In genomic region chr6:43142101-43142500, GRCh38 we compare ENCODE assay signal across 25 cellular contexts. TPM values are rescaled to one million over a fixed set of nuclear protein-coding genes. Genes with fewer than 3 reads are reported as not detected.
DNase-seq lines count a peak whose midpoint lies in the region; ATAC-seq, FAIRE-seq and TF ChIP-seq lines count a peak whose summit lies in the region.
"Had no signal": no experiment of that assay in that cellular context is flagged by ENCODE, and none has a peak within 500 bp of the region (broad histone marks: within the 10 kb centered on the region; RNA-seq: fewer than 3 reads in every experiment).

No MANE protein-coding gene starts in this region.

- no peak overlapping the region for H3K4me3 Mint-ChIP-seq in neural progenitor cell
- H3K4me3 Mint-ChIP-seq: neural crest cell had no signal

- H3K27ac ChIP-seq in BLaER1 (peak overlapping the region; percentile 55), K562 (ENCODE audit: extremely low read depth, low read depth, low read length) (no peak overlapping the region), neural progenitor cell (no peak overlapping the region)
- H3K27ac ChIP-seq: brain microvascular endothelial cell, C4-2B, coronary artery, HL-60, left lung, SK-N-MC had no signal

- intact Hi-C loops in K562 (cut with micrococcal nuclease) = loop anchor here (2.0 kb wide), 2 partner anchors 71 to 177 kb away; no protein-coding TSS in a partner anchor

- ATAC-seq in K562 (no peak), GM21825 (IDR thresholded peaks at IDR 0.05; ENCODE audit: unreplicated experiment) (no peak)
- ATAC-seq: left lung had no signal

- FAIRE-seq in K562 (lab: Jason Lieb, UNC) = no peak
- FAIRE-seq in RCC 7860 (lab: Jason Lieb, UNC) = no peak
- FAIRE-seq: G401.6 had no signal

- H4K20me1 ChIP-seq in BLaER1 (no peaks in the 10 kb centered on the region), K562 (replicated peaks; ENCODE audit: control insufficient read depth, insufficient read depth, low read length) (no peaks in the 10 kb centered on the region), neural progenitor cell (ENCODE audit: low read depth) (peaks cover 3% of the 10 kb centered on the region)

- peaks cover 13% of the 10 kb centered on the region for H3K4me1 Mint-ChIP-seq in neural progenitor cell

- peaks cover 13% of the 10 kb centered on the region for H3K36me3 Mint-ChIP-seq in neural progenitor cell

- H3K9me3 Mint-ChIP-seq in neural progenitor cell = no peaks in the 10 kb centered on the region
- H3K9me3 Mint-ChIP-seq: activated T-helper 2 cell treated with anti-CD3 and anti-CD28 coated beads, Interferon-gamma antibody, Interleukin-2, Interleukin-4, amounts not matched to agents 10 μg/mL and 5 μg/mL and 100 μg/mL, durations not matched to agents 14 hours and 24 hours and 36 hours; neural crest cell had no signal

- peaks cover 27% of the 10 kb centered on the region for H3K4me1 ChIP-seq in BLaER1
- peaks cover 5 to 21% of the 10 kb centered on the region in 2 experiments; a peak in 4 of 5 replicates for H3K4me1 ChIP-seq in K562 (replicated peaks in 1 of 2; ENCODE audit: control insufficient read depth in 2 of 2, insufficient read depth in 2 of 2, low read length in 2 of 2)
- no peaks in the 10 kb centered on the region for H3K4me1 ChIP-seq in neural progenitor cell

- no peaks in the 10 kb centered on the region for H3K27me3 ChIP-seq in BLaER1
- no peaks in the 10 kb centered on the region; a peak in 1 of 5 replicates for H3K27me3 ChIP-seq in K562 (ENCODE audit: control insufficient read depth in 2 of 2, insufficient read depth in 2 of 2, low read length in 2 of 2)
- no peaks in the 10 kb centered on the region for H3K27me3 ChIP-seq in neural progenitor cell
- H3K27me3 ChIP-seq: brain microvascular endothelial cell, left lung, vagina had no signal

- POLR2A ChIA-PET in K562 (lab: Yijun Ruan, JAX) = interaction anchor here (0.9 to 2.4 kb wide), 3 partner anchors 88 to 225 kb away, joined by 3 to 22 read pairs (median 5); partner anchors contain the start of gene CUL7

- H3K9me3 ChIP-seq in BLaER1 (no peaks in the 10 kb centered on the region), K562 (replicated peaks; ENCODE audit: control insufficient read depth, insufficient read depth, low read depth, low read length) (no peaks in the 10 kb centered on the region), neural progenitor cell (ENCODE audit: low read depth) (no peaks in the 10 kb centered on the region)
- H3K9me3 ChIP-seq: left lung, prostate gland, vagina had no signal

- TF ChIP-seq CTCF in K562 (IDR thresholded peaks at IDR 0.05 in 2 of 3, conservative IDR thresholded peaks at IDR 0.05 in 1 of 3; ENCODE audit: insufficient read depth in 2 of 3, low read depth in 1 of 3, low read length in 3 of 3) (no peak), neural progenitor cell (IDR thresholded peaks at IDR 0.05) (no peak)

- CTCF ChIA-PET in K562 (lab: Yijun Ruan, JAX; ENCODE audit: low intra/inter-chr PET ratio) = interaction anchor here (1.3 to 2.5 kb wide), 4 partner anchors 72 to 241 kb away, joined by 5 to 20 read pairs (median 14); no protein-coding TSS in a partner anchor

- peaks cover 73% of the 10 kb centered on the region for H3K36me3 ChIP-seq in BLaER1
- no peaks in the 10 kb centered on the region for H3K36me3 ChIP-seq in K562 (ENCODE audit: control insufficient read depth, insufficient read depth, low read length)
- no peaks in the 10 kb centered on the region for H3K36me3 ChIP-seq in neural progenitor cell
- H3K36me3 ChIP-seq: prostate gland had no signal

- H3K4me2 ChIP-seq in BLaER1 = peak overlapping the region; percentile 53
- H3K4me2 ChIP-seq in K562 (ENCODE audit: insufficient read depth, low read length) = no peak overlapping the region
- no peak overlapping the region for H3K4me2 ChIP-seq in neural progenitor cell

- H3K9me1 ChIP-seq in K562 (ENCODE audit: control insufficient read depth, insufficient read depth, low read length) = no peaks in the 10 kb centered on the region

- WGBS in K562 (ENCODE audit: insufficient coverage, low coverage, missing lambda C conversion rate) = 24% methylated on average over 14 of the region's 14 CpGs

- no peak for TF ChIP-seq POLR2A in K562 (conservative IDR thresholded peaks at IDR 0.05)

- no peak for TF ChIP-seq RAD21 in K562 (CRISPR knock-in tag; conservative IDR thresholded peaks at IDR 0.05 in 1 of 2, IDR thresholded peaks at IDR 0.05 in 1 of 2)

- H2AFZ ChIP-seq in K562 (ENCODE audit: low read depth, low read length) (peak overlapping the region; percentile 61), neural progenitor cell (replicated peaks) (no peak overlapping the region)

- no TSS peak for BruUV-seq in K562 (replicated peaks; lab: Mats Ljungman, UMichigan)

- H3K27ac Mint-ChIP-seq in neural progenitor cell = peak overlapping the region; percentile 42
- H3K27ac Mint-ChIP-seq: activated T-helper 2 cell treated with anti-CD3 and anti-CD28 coated beads, Interferon-gamma antibody, Interleukin-2, Interleukin-4, amounts not matched to agents 10 μg/mL and 5 μg/mL and 100 μg/mL, durations not matched to agents 14 hours and 24 hours and 36 hours had no signal

- no peak overlapping the region for H3K4me3 ChIP-seq in BLaER1
- peak overlapping the region; percentile 62 for H3K4me3 ChIP-seq in Jurkat, Clone E6-1 (ENCODE audit: low read length)
- H3K4me3 ChIP-seq in K562 = no peak overlapping the region
- H3K4me3 ChIP-seq in neural progenitor cell = no peak overlapping the region
- H3K4me3 ChIP-seq: coronary artery, left lung, prostate gland, SK-N-MC, vagina had no signal

- peaks cover 9% of the 10 kb centered on the region for H3F3A ChIP-seq in neural progenitor cell (ENCODE audit: low read depth)

- peak; percentile 96 for DNase-seq in Jurkat, Clone E6-1 (ENCODE audit: low read depth, low spot score)
- DNase-seq in K562 (ENCODE audit: extremely low read depth in 1 of 4, low spot score in 3 of 4) = no peak
- DNase-seq in neural progenitor cell (ENCODE audit: low spot score) = no peak
- no peak for DNase-seq in KG1 (lab: John Stamatoyannopoulos, UW)
- DNase-seq in RCC 7860 (ENCODE audit: low spot score) = no peak
- no peak for DNase-seq in T-helper 1 cell
- DNase-seq: ACHN; activated CD4-positive, CD25-positive, alpha-beta regulatory T cell; brain microvascular endothelial cell; left lung; NCI-H2029; NCI-H226; NCI-H774; stimulated activated CD4-positive, alpha-beta T cell treated with anti-CD3 and anti-CD28 coated beads, Interleukin-2, amount 100 ng/mL, for 48 hours had no signal

- no peak for TF ChIP-seq EP300 in K562 (IDR thresholded peaks at IDR 0.05; ENCODE audit: low read length)

- H3K27me3 Mint-ChIP-seq in neural progenitor cell (ENCODE audit: insufficient read depth, low read depth) = peaks cover 2% of the 10 kb centered on the region

- in situ Hi-C loops in K562 (cut with MboI) = loop anchor here (5.0 kb wide), 1 partner anchor 235 kb away; no protein-coding TSS in a partner anchor

- H3K9ac ChIP-seq in BLaER1 = peak overlapping the region; percentile 7; the same call in 1 of the 2 replicates
- H3K9ac ChIP-seq in K562 (ENCODE audit: insufficient read depth in 1 of 2, low read depth in 2 of 2, low read length in 2 of 2) = peak overlapping the region in 1 of 2 experiments; percentile 14; a peak in 1 of 4 replicates
- no peak overlapping the region for H3K9ac ChIP-seq in neural progenitor cell

- H3K79me2 ChIP-seq in K562 (ENCODE audit: control insufficient read depth, insufficient read depth, low read length) (no peaks in the 10 kb centered on the region), neural progenitor cell (ENCODE audit: low read depth) (no peaks in the 10 kb centered on the region)

RNA-seq across cellular contexts. Expression of gene SRF, which starts 29.0 kb away (rescaled TPM):
- 37.4 TPM for polyA plus RNA-seq in Jurkat, Clone E6-1 (2012; ENCODE audit: insufficient read depth, insufficient read length)
- 13.7 and 28.2 TPM in 2 replicates for total RNA-seq in K562 (2011; cell fraction: chromatin; rRNA removed; ENCODE audit: low replicate concordance)
- 20.1 and 23.2 TPM in 2 replicates for total RNA-seq in K562 (2011; cell fraction: nucleolus; rRNA removed)
- total RNA-seq in K562 (2011; cell fraction: nucleoplasm; rRNA removed) = 23.9 and 30.5 TPM in 2 replicates
- 24.6 and 31.5 TPM in 2 replicates for total RNA-seq in K562 (2014; rRNA removed)
- total RNA-seq in K562 (2014; rRNA removed; fragmentation: Illumina TruSeq; extraction: Trizol) = 11.1 and 12.6 TPM in 2 replicates
- total RNA-seq in K562 (2015; rRNA removed; fragmentation: Illumina TruSeq; extraction: Trizol) = 19.4 and 20.1 TPM in 2 replicates
- 32.7 and 37.0 TPM in 2 replicates for total RNA-seq in K562 (2021)
- 25.3 and 29.5 TPM in 2 replicates for polyA plus RNA-seq in K562 (2011; rRNA removed)
- 39.3 and 67.9 TPM in 2 replicates for polyA plus RNA-seq in K562 (2011; cell fraction: cytosol; rRNA removed)
- polyA plus RNA-seq in K562 (2011; cell fraction: nucleus; rRNA removed) = 41.4 and 58.3 TPM in 2 replicates
- 35.4 TPM in 2 replicates for polyA plus RNA-seq in K562 (2012)
- 29.8 and 35.8 TPM in 2 replicates for polyA plus RNA-seq in K562 (2014; fragmentation: Illumina TruSeq; extraction: Trizol)
- 1 to 10 TPM; 2.5 to 2.8 TPM for polyA plus RNA-seq in K562 (2014; fragmentation: Nextera tagmentation; extraction: Ambion mirVana)
- polyA plus RNA-seq in K562 (2014; rRNA removed) = 28.4 and 32.2 TPM in 2 replicates
- polyA minus RNA-seq in K562 (2011; rRNA and poly(A)+ RNA removed) = 16.6 and 31.6 TPM in 2 replicates
- 23.6 and 23.7 TPM in 2 replicates for polyA minus RNA-seq in K562 (2011; cell fraction: cytosol; rRNA and poly(A)+ RNA removed)
- 11.4 and 14.8 TPM in 2 replicates for polyA minus RNA-seq in K562 (2011; cell fraction: nucleus; rRNA and poly(A)+ RNA removed)
- 15.0 and 35.6 TPM in 2 replicates for total RNA-seq in neural progenitor cell (ENCODE audit: low replicate concordance)

RNA-seq across cellular contexts. Expression of gene CUL9, which starts 39.9 kb away (rescaled TPM):
- 50.1 TPM for polyA plus RNA-seq in Jurkat, Clone E6-1 (2012; ENCODE audit: insufficient read depth, insufficient read length)
- total RNA-seq in K562 (2011; cell fraction: chromatin; rRNA removed; ENCODE audit: low replicate concordance) = 74.5 and 153 TPM in 2 replicates
- total RNA-seq in K562 (2011; cell fraction: nucleolus; rRNA removed) = 62.1 and 70.9 TPM in 2 replicates
- total RNA-seq in K562 (2011; cell fraction: nucleoplasm; rRNA removed) = 62.3 and 69.4 TPM in 2 replicates
- total RNA-seq in K562 (2014; rRNA removed) (6.5 and 8.6 TPM in 2 replicates), K562 (2014; rRNA removed; fragmentation: Illumina TruSeq; extraction: Trizol) (4.1 and 5.8 TPM in 2 replicates), K562 (2015; rRNA removed; fragmentation: Illumina TruSeq; extraction: Trizol) (7.4 and 7.5 TPM in 2 replicates), K562 (2021) (10.0 and 13.4 TPM in 2 replicates), neural progenitor cell (ENCODE audit: low replicate concordance) (14.1 and 25.9 TPM in 2 replicates)
- polyA plus RNA-seq in K562 (2011; rRNA removed) (7.0 and 13.5 TPM in 2 replicates), K562 (2014; fragmentation: Illumina TruSeq; extraction: Trizol) (6.2 and 6.6 TPM in 2 replicates), K562 (2014; fragmentation: Nextera tagmentation; extraction: Ambion mirVana) (under 1 TPM; 0.50 to 0.51 TPM), K562 (2014; rRNA removed) (9.7 and 20.7 TPM in 2 replicates)
- 5.8 and 6.2 TPM in 2 replicates for polyA plus RNA-seq in K562 (2011; cell fraction: cytosol; rRNA removed)
- 82.8 and 102 TPM in 2 replicates for polyA plus RNA-seq in K562 (2011; cell fraction: nucleus; rRNA removed)
- polyA plus RNA-seq in K562 (2012) = 10.1 and 29.2 TPM in 2 replicates
- polyA minus RNA-seq in K562 (2011; rRNA and poly(A)+ RNA removed) = 7.7 and 10.8 TPM in 2 replicates
- 3.4 and 6.3 TPM in 2 replicates for polyA minus RNA-seq in K562 (2011; cell fraction: cytosol; rRNA and poly(A)+ RNA removed)
- 18.6 and 30.8 TPM in 2 replicates for polyA minus RNA-seq in K562 (2011; cell fraction: nucleus; rRNA and poly(A)+ RNA removed)
